ENCODE assay signal across 8 cellular contexts in genomic region chr1:230104395-230105244, GRCh38. TPM values are rescaled to one million over a fixed set of nuclear protein-coding genes. Genes with fewer than 3 reads are reported as not detected.
DNase-seq lines count a peak whose midpoint lies in the region; ATAC-seq, FAIRE-seq and TF ChIP-seq lines count a peak whose summit lies in the region.

No MANE protein-coding gene starts in this region.

- peak; percentile 56 for ATAC-seq in GM21723 (IDR thresholded peaks at IDR 0.05; ENCODE audit: unreplicated experiment)

- peak overlapping the region; percentile 63 for H3K27ac Mint-ChIP-seq in T-helper 1 cell treated with Interleukin-12 subunit alpha and Interleukin-12 subunit beta and Interleukin-4 antibody, amounts not matched to agents 30 μg/mL and 1 μg/mL, for 36 hours
- peak overlapping the region; percentile 98 for H3K27ac Mint-ChIP-seq in astrocyte (ENCODE audit: unreplicated experiment)

- H3K27ac ChIP-seq in astrocyte (ENCODE audit: low read depth, low read length) (peak overlapping the region; percentile 93), skin epidermis (peak overlapping the region in 14 of 21 experiments; percentile 1 to 78 (median 54))

- peaks cover 54% of the 10 kb centered on the region for H4K20me1 ChIP-seq in astrocyte (ENCODE audit: insufficient read depth, low read length)

- H3K4me3 ChIP-seq in MG63: 0 out of 2 replicates have a peak overlapping the region, but pooled peaks have one; percentile 2
- H3K4me3 ChIP-seq in astrocyte (ENCODE audit: insufficient read depth, low read depth, low read length): peak overlapping the region; percentile 37
- no peak overlapping the region for H3K4me3 ChIP-seq in skin epidermis

- peak; percentile 95 for DNase-seq in DMS53 (lab: John Stamatoyannopoulos, UW)
- DNase-seq in MG63: peak; percentile 99
- peak; percentile 100 for DNase-seq in astrocyte (ENCODE audit: low read depth)
- peak; percentile 43 to 52 for DNase-seq in hippocampal formation (lab: John Stamatoyannopoulos, UW)
- DNase-seq in D721Med (ENCODE audit: insufficient read length, low spot score): no peak

- H3K9me3 Mint-ChIP-seq in T-helper 1 cell treated with Interleukin-12 subunit alpha and Interleukin-12 subunit beta and Interleukin-4 antibody, amounts not matched to agents 30 μg/mL and 1 μg/mL, for 36 hours: no peaks in the 10 kb centered on the region
- H3K9me3 Mint-ChIP-seq in astrocyte (ENCODE audit: unreplicated experiment): no peaks in the 10 kb centered on the region

- peak; percentile 64 for FAIRE-seq in astrocyte (lab: Jason Lieb, UNC)
- FAIRE-seq in D721Med (lab: Jason Lieb, UNC): no peak

- peak overlapping the region; percentile 39 for H3K4me3 Mint-ChIP-seq in T-helper 1 cell treated with Interleukin-12 subunit alpha and Interleukin-12 subunit beta and Interleukin-4 antibody, amounts not matched to agents 30 μg/mL and 1 μg/mL, for 36 hours
- no peak overlapping the region for H3K4me3 Mint-ChIP-seq in astrocyte (ENCODE audit: unreplicated experiment)

- H3K36me3 Mint-ChIP-seq in T-helper 1 cell treated with Interleukin-12 subunit alpha and Interleukin-12 subunit beta and Interleukin-4 antibody, amounts not matched to agents 30 μg/mL and 1 μg/mL, for 36 hours (ENCODE audit: low read depth): peaks cover 2% of the 10 kb centered on the region
- H3K36me3 Mint-ChIP-seq in astrocyte (ENCODE audit: low read depth, unreplicated experiment): peaks cover 13% of the 10 kb centered on the region

- peaks cover 82% of the 10 kb centered on the region for H3K79me2 ChIP-seq in astrocyte (ENCODE audit: insufficient read depth, low read length)

- H3K4me1 ChIP-seq in astrocyte (ENCODE audit: insufficient read depth, low read length): peaks cover 50% of the 10 kb centered on the region

- no peaks in the 10 kb centered on the region for H3K27me3 Mint-ChIP-seq in T-helper 1 cell treated with Interleukin-12 subunit alpha and Interleukin-12 subunit beta and Interleukin-4 antibody, amounts not matched to agents 30 μg/mL and 1 μg/mL, for 36 hours (ENCODE audit: low read depth)
- H3K27me3 Mint-ChIP-seq in astrocyte (ENCODE audit: low read depth, unreplicated experiment): no peaks in the 10 kb centered on the region

- peak overlapping the region; percentile 83 for H3K4me2 ChIP-seq in astrocyte (ENCODE audit: low read length)

- TF ChIP-seq CTCF in astrocyte (IDR thresholded peaks at IDR 0.05; ENCODE audit: insufficient read depth, low read depth, low read length): no peak
- no peak for TF ChIP-seq CTCF in D721Med (IDR thresholded peaks at IDR 0.05; ENCODE audit: insufficient read depth, missing control alignments)

- no peaks in the 10 kb centered on the region; the same call in none of the 2 replicates for H3K36me3 ChIP-seq in MG63
- H3K36me3 ChIP-seq in astrocyte (ENCODE audit: insufficient read depth, low read length): no peaks in the 10 kb centered on the region

- peak overlapping the region; percentile 81 for H3K9ac ChIP-seq in astrocyte (ENCODE audit: low read length)

- H2AFZ ChIP-seq in astrocyte (ENCODE audit: low read depth, low read length): no peak overlapping the region

- H3K27me3 ChIP-seq in MG63: no peaks in the 10 kb centered on the region
- H3K27me3 ChIP-seq in astrocyte (ENCODE audit: insufficient read depth, low read length): no peaks in the 10 kb centered on the region

- H3K9me3 ChIP-seq in MG63 (no peaks in the 10 kb centered on the region), astrocyte (ENCODE audit: insufficient read depth, low read depth, low read length) (no peaks in the 10 kb centered on the region)

- peaks cover 67% of the 10 kb centered on the region for H3K4me1 Mint-ChIP-seq in T-helper 1 cell treated with Interleukin-12 subunit alpha and Interleukin-12 subunit beta and Interleukin-4 antibody, amounts not matched to agents 30 μg/mL and 1 μg/mL, for 36 hours (ENCODE audit: low read depth)
- H3K4me1 Mint-ChIP-seq in astrocyte (ENCODE audit: low read depth, unreplicated experiment): peaks cover 82% of the 10 kb centered on the region

RNA-seq across cellular contexts. Expression of gene GALNT2, which starts 37.6 kb away (rescaled TPM):
- total RNA-seq in MG63 (2014; rRNA removed; shearing (Covaris generic); ENCODE audit: low replicate concordance): 107 and 149 TPM in 2 replicates
- total RNA-seq in astrocyte: 507 and 634 TPM in 2 replicates

Comparison
In these comparisons a context has a peak if more than half of its experiments do, and no peak if none do; other contexts are left out.
1. H3K4me3 ChIP-seq: peak in MG63 (single experiment) and astrocyte (single experiment); none in skin epidermis (0 of 7).